ENCODE assay signal across 25 cellular contexts in the genomic region with DNA sequence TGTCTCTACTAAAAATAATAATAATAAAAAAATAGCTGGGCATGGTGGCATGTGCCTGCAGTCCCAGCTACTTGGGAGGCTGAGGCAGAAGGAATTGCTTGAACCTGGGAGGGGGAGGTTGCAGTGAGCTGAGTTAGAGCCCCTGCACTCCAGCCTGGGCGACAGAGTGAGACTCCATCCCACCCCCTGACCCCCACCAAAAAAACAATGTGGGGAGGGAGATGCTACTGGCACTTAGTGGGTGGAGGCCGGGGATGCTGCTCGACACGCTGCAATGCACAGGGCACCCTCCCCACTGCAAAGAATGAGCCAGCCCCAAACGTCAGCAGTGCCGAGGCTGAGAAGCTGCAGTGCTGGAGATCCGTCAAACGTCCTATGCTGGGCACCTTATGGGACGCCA.
"Had no signal": no experiment of that assay in that cellular context is flagged by ENCODE, and none has a peak within 500 bp of the region (broad histone marks: within the 10 kb centered on the region; RNA-seq: fewer than 3 reads in every experiment).

No MANE protein-coding gene starts in this region.

- H3K79me2 ChIP-seq: hepatocyte had no signal

- H3K4me3 Mint-ChIP-seq: immature natural killer cell, memory B cell had no signal

- H2AFZ ChIP-seq: hepatocyte had no signal

- H3K4me1 Mint-ChIP-seq: immature natural killer cell had no signal

- H3K4me1 ChIP-seq: gastroesophageal sphincter, left lung, lower lobe of right lung had no signal

- H3K27ac ChIP-seq: coronary artery, dorsolateral prefrontal cortex, esophagus muscularis mucosa, foreskin keratinocyte, gastroesophageal sphincter, heart left ventricle, hepatocyte, left lung, lower lobe of right lung had no signal

- H3K36me3 Mint-ChIP-seq: immature natural killer cell, memory B cell had no signal

- H3K27ac Mint-ChIP-seq: immature natural killer cell, memory B cell had no signal

- H3K4me2 ChIP-seq: hepatocyte had no signal

- H3K27me3 ChIP-seq: foreskin keratinocyte, gastroesophageal sphincter, hepatocyte had no signal

- FAIRE-seq: colon, endothelial cell of umbilical vein, frontal cortex, kidney had no signal

- H3K36me3 ChIP-seq: esophagus muscularis mucosa, gastroesophageal sphincter, heart left ventricle, left lung, lower lobe of right lung had no signal

- H3K4me3 ChIP-seq: coronary artery, dorsolateral prefrontal cortex, esophagus muscularis mucosa, gastroesophageal sphincter, heart left ventricle, hepatocyte, left lung, lower lobe of right lung had no signal

- DNase-seq: dermis blood vessel endothelial cell; dorsolateral prefrontal cortex; effector CD4-positive, alpha-beta T cell; effector memory CD4-positive, alpha-beta T cell; foreskin keratinocyte; heart left ventricle; hypothalamus; immature natural killer cell; islet precursor cell; kidney; kidney glomerular epithelial cell; left cardiac atrium; left lung; left ventricle myocardium superior; lower lobe of right lung; mesendoderm; midbrain had no signal

- ATAC-seq: foreskin keratinocyte, gastroesophageal sphincter, left cardiac atrium, left lung, left ventricle myocardium superior, lower lobe of right lung had no signal
